Comparison of ENCODE assay signal across 25 cellular contexts in genomic region chr3:15553749-15554148, GRCh38.
"Had no signal": no experiment of that assay in that cellular context is flagged by ENCODE, and none has a peak within 500 bp of the region (broad histone marks: within the 10 kb centered on the region; RNA-seq: fewer than 3 reads in every experiment).

No MANE protein-coding gene starts in this region.

- H3K4me3 ChIP-seq: heart right ventricle, left lung, lower lobe of right lung, neural progenitor cell, ovary, prostate gland, sigmoid colon had no signal

- H3K27me3 ChIP-seq: foreskin keratinocyte, heart right ventricle, left lung, neural progenitor cell, ovary, sigmoid colon had no signal

- H3K4me1 ChIP-seq: foreskin keratinocyte, neural progenitor cell, prostate gland, sigmoid colon had no signal

- H3K9me3 Mint-ChIP-seq: effector memory CD8-positive, alpha-beta T cell; memory B cell; natural killer cell; neural progenitor cell had no signal

- H3K4me2 ChIP-seq: neural progenitor cell had no signal

- H3K36me3 ChIP-seq: left lung, lower lobe of right lung, neural progenitor cell, ovary, prostate gland, sigmoid colon had no signal

- H2AFZ ChIP-seq: neural progenitor cell had no signal

- ATAC-seq: effector memory CD8-positive, alpha-beta T cell; foreskin keratinocyte; heart right ventricle; left lung; lower lobe of right lung; natural killer cell had no signal

- H3K27ac Mint-ChIP-seq: dendritic cell treated with granulocyte-macrophage colony-stimulating factor and Interleukin-4, amounts not matched to agents 40 ng/mL and 50 ng/mL, for 4 days; memory B cell; mesothelial cell of epicardium; natural killer cell; neural progenitor cell; type B pancreatic cell had no signal

- H3K36me3 Mint-ChIP-seq: natural killer cell had no signal

- H3K27ac ChIP-seq: foreskin keratinocyte, heart right ventricle, left lung, lower lobe of right lung, neural progenitor cell, ovary, prostate gland, sigmoid colon had no signal

- H3K4me1 Mint-ChIP-seq: neural progenitor cell had no signal

- H3K9ac ChIP-seq: neural progenitor cell had no signal

- FAIRE-seq: colon, islet of Langerhans, small intestine, urothelium cell line had no signal

- H3K9me3 ChIP-seq: heart right ventricle, left lung, lower lobe of right lung, ovary, prostate gland, sigmoid colon had no signal

- H3K27me3 Mint-ChIP-seq: dendritic cell treated with granulocyte-macrophage colony-stimulating factor and Interleukin-4, amounts not matched to agents 40 ng/mL and 50 ng/mL, for 4 days; effector memory CD8-positive, alpha-beta T cell; memory B cell; type B pancreatic cell had no signal

- DNase-seq: cerebellar nuclear complex; effector memory CD8-positive, alpha-beta T cell; foreskin keratinocyte; heart right ventricle; hypothalamus; kidney glomerular epithelial cell; left lung; lower lobe of right lung; natural killer cell; nucleus accumbens; ovary; sigmoid colon; small intestine; stimulated activated CD4-positive, alpha-beta T cell treated with anti-CD3 and anti-CD28 coated beads, Interleukin-12 subunit alpha, Interleukin-12 subunit beta, amount 100 ng/mL, for 4 hours; stimulated activated CD4-positive, alpha-beta T cell treated with anti-CD3 and anti-CD28 coated beads, Interleukin-2, amount 100 ng/mL, for 48 hours; stimulated activated naive CD4-positive, alpha-beta T cell treated with Interleukin-2 at 50 U/mL for 16 hours had no signal

- H3K4me3 Mint-ChIP-seq: dendritic cell treated with granulocyte-macrophage colony-stimulating factor and Interleukin-4, amounts not matched to agents 40 ng/mL and 50 ng/mL, for 4 days; effector memory CD8-positive, alpha-beta T cell; memory B cell; mesothelial cell of epicardium; natural killer cell; neural progenitor cell; type B pancreatic cell had no signal
